In genomic region chr20:25053207-25054132, GRCh38 we compare ENCODE assay signal across 10 cellular contexts. TPM values are rescaled to one million over a fixed set of nuclear protein-coding genes. Genes with fewer than 3 reads are reported as not detected.
A peak's percentile ranks its signal among the peaks of the same experiment; 100 is the strongest.
DNase-seq lines count a peak whose midpoint lies in the region; ATAC-seq and TF ChIP-seq lines count a peak whose summit lies in the region.
"Had no signal": no experiment of that assay in that cellular context is flagged by ENCODE, and none has a peak within 500 bp of the region (broad histone marks: within the 10 kb centered on the region; RNA-seq: fewer than 3 reads in every experiment).

No MANE protein-coding gene starts in this region.

- H2AFZ ChIP-seq in neuronal stem cell (ENCODE audit: low read length): no peak overlapping the region

- intact Hi-C loops in CD14-positive monocyte (cut with micrococcal nuclease): loop anchor here in 1 of 2 donors (10.0 kb wide), 1 partner anchor 341 kb away; the partner anchor contains the start of gene ABHD12

- no peak overlapping the region for H4K91ac ChIP-seq in neuronal stem cell (ENCODE audit: low read depth, low read length, poor library complexity)

- no peak overlapping the region for H3K9ac ChIP-seq in neuronal stem cell (ENCODE audit: low read depth, low read length, poor library complexity)

- no peaks in the 10 kb centered on the region for H3K79me1 ChIP-seq in neuronal stem cell (ENCODE audit: low read depth, low read length)

- H3K36me3 ChIP-seq in neuronal stem cell (replicated peaks in 1 of 2; ENCODE audit: control insufficient read depth in 2 of 2, insufficient read depth in 2 of 2, low read length in 2 of 2): no peaks in the 10 kb centered on the region

- H3K27me3 ChIP-seq in neuronal stem cell (ENCODE audit: control insufficient read depth in 3 of 3, insufficient read depth in 3 of 3, low read depth in 1 of 3, low read length in 3 of 3): peaks cover 8 to 74% (median 33%) of the 10 kb centered on the region in 3 experiments

- no peaks in the 10 kb centered on the region for H3K27me3 Mint-ChIP-seq in CD14-positive monocyte (ENCODE audit: low read depth in 3 of 3)
- peaks cover 42% of the 10 kb centered on the region for H3K27me3 Mint-ChIP-seq in neural crest cell (ENCODE audit: low read depth)
- no peaks in the 10 kb centered on the region for H3K27me3 Mint-ChIP-seq in activated T-cell treated with anti-CD3 and anti-CD28 coated beads, Interleukin-2, amount 50 U/mL, for 4 hours (ENCODE audit: low read depth)

- H3K4me2 ChIP-seq in neuronal stem cell (ENCODE audit: insufficient read depth, low read length, poor library complexity, severe bottlenecking): no peak overlapping the region

- no peak overlapping the region for H2BK12ac ChIP-seq in neuronal stem cell (ENCODE audit: low read length)

- WGBS in neuronal stem cell (ENCODE audit: extremely low coverage in 2 of 2, insufficient read length in 2 of 2, insufficient replicate concordance in 1 of 2), 2 donors: no CpG with 5 or more reads among the region's 13 CpGs

- no peak overlapping the region for H2BK5ac ChIP-seq in neuronal stem cell (ENCODE audit: low read length)

- H2BK120ac ChIP-seq in neuronal stem cell (ENCODE audit: low read depth, low read length): no peak overlapping the region

- H3K36me3 Mint-ChIP-seq in CD14-positive monocyte: peaks cover 3 to 13% of the 10 kb centered on the region in 2 donors
- no peaks in the 10 kb centered on the region for H3K36me3 Mint-ChIP-seq in neural crest cell (ENCODE audit: low read depth)
- H3K36me3 Mint-ChIP-seq in activated T-cell treated with anti-CD3 and anti-CD28 coated beads, Interleukin-2, amount 50 U/mL, for 4 hours (ENCODE audit: insufficient read depth): peaks cover 2% of the 10 kb centered on the region

- no peak overlapping the region for H2AK5ac ChIP-seq in neuronal stem cell (ENCODE audit: low read depth, low read length)

- H3K4ac ChIP-seq in neuronal stem cell (ENCODE audit: low read length): no peak overlapping the region

- H3K4me3 Mint-ChIP-seq in CD14-positive monocyte: no peak overlapping the region
- H3K4me3 Mint-ChIP-seq in neural crest cell: peak overlapping the region; percentile 27
- no peak overlapping the region for H3K4me3 Mint-ChIP-seq in activated T-cell treated with anti-CD3 and anti-CD28 coated beads, Interleukin-2, amount 50 U/mL, for 4 hours

- H3K27ac Mint-ChIP-seq in CD14-positive monocyte (peak overlapping the region in 6 of 7 donors; percentile 22 to 83 (median 60)), neural crest cell (ENCODE audit: unreplicated experiment) (no peak overlapping the region)

- no peak overlapping the region for H3K27ac ChIP-seq in neuronal stem cell (replicated peaks; ENCODE audit: low read length)

- no peak overlapping the region for H3K14ac ChIP-seq in neuronal stem cell (ENCODE audit: low read length)

- H2BK15ac ChIP-seq in neuronal stem cell (ENCODE audit: low read length): no peak overlapping the region

- H3K4me1 ChIP-seq in neuronal stem cell (ENCODE audit: control insufficient read depth in 2 of 2, insufficient read depth in 1 of 2, low read depth in 1 of 2, low read length in 2 of 2): peaks cover 4 to 5% of the 10 kb centered on the region in 2 donors

- H3K23ac ChIP-seq in neuronal stem cell (ENCODE audit: low read depth, low read length, poor library complexity): no peak overlapping the region

- H3K9me3 Mint-ChIP-seq in CD14-positive monocyte: no peaks in the 10 kb centered on the region
- no peaks in the 10 kb centered on the region for H3K9me3 Mint-ChIP-seq in neural crest cell
- no peaks in the 10 kb centered on the region for H3K9me3 Mint-ChIP-seq in activated T-cell treated with anti-CD3 and anti-CD28 coated beads, Interleukin-2, amount 50 U/mL, for 4 hours

- TF ChIP-seq CTCF in CD14-positive monocyte (IDR thresholded peaks at IDR 0.05) (no peak), neural crest cell (conservative IDR thresholded peaks at IDR 0.05) (no peak)

- peaks cover 0 to 2% of the 10 kb centered on the region in 2 donors for H3K9me3 ChIP-seq in neuronal stem cell (replicated peaks in 1 of 2; ENCODE audit: control insufficient read depth in 2 of 2, insufficient read depth in 1 of 2, low read depth in 1 of 2, low read length in 2 of 2)

- no peak overlapping the region for H3K18ac ChIP-seq in neuronal stem cell (ENCODE audit: low read length)

- no peak overlapping the region for H3K4me3 ChIP-seq in neuronal stem cell (ENCODE audit: low read length in 2 of 2)

- DNase-seq in CD14-positive monocyte (ENCODE audit: low spot score): no peak
- peak; percentile 28 for DNase-seq in NCI-H446 treated with DMSO at 0.1 percent for 48 hours (lab: John Stamatoyannopoulos, UW)
- DNase-seq in epidermal melanocyte (ENCODE audit: insufficient read length, low spot score): peak; percentile 55
- DNase-seq in neural crest cell (ENCODE audit: low read depth, low spot score): no peak
- no peak for DNase-seq in DMS79 treated with DMSO at 0.1 percent for 48 hours (lab: John Stamatoyannopoulos, UW)
- DNase-seq in neuronal stem cell (ENCODE audit: low spot score): no peak
- DNase-seq in activated T-cell treated with anti-CD3 and anti-CD28 coated beads, Interleukin-2, amount 50 U/mL, for 4 hours: no peak
- DNase-seq in activated T-cell treated with anti-CD3 and anti-CD28 coated beads for 4 hours: no peak
- DNase-seq: retina, RPMI8226 had no signal

- no peak overlapping the region for H4K8ac ChIP-seq in neuronal stem cell (ENCODE audit: low read depth, low read length)

- H3K4me1 Mint-ChIP-seq in CD14-positive monocyte (peaks cover 47% of the 10 kb centered on the region), neural crest cell (peaks cover 41% of the 10 kb centered on the region)
- peaks cover 71% of the 10 kb centered on the region for H3K4me1 Mint-ChIP-seq in activated T-cell treated with anti-CD3 and anti-CD28 coated beads, Interleukin-2, amount 50 U/mL, for 4 hours (ENCODE audit: low read depth)

- ATAC-seq in activated T-cell treated with anti-CD3 and anti-CD28 coated beads, Interleukin-2, amount 50 U/mL, for 4 hours: no peak

RNA-seq across cellular contexts. Expression of gene ACSS1, which starts 4.5 kb away (rescaled TPM):
- polyA plus RNA-seq in CD14-positive monocyte: 10 to 100 TPM; 27.6 to 32.0 TPM
- total RNA-seq in neural crest cell: 13.1 and 14.0 TPM in 2 replicates
- polyA plus RNA-seq in neuronal stem cell (2013, experiment 1 of 2): 0.24 TPM
- 0.26 TPM for polyA plus RNA-seq in neuronal stem cell (2013, experiment 2 of 2)
- 1 to 10 TPM; 5.4 to 8.8 (median 8.0) TPM for total RNA-seq in activated T-cell treated with anti-CD3 and anti-CD28 coated beads, Interleukin-2, amount 50 U/mL, for 4 hours

RNA-seq across cellular contexts. Expression of gene VSX1, which starts 28.5 kb away (rescaled TPM):
- polyA plus RNA-seq in CD14-positive monocyte: not detected
- 3.8 and 4.2 TPM in 2 replicates for total RNA-seq in neural crest cell
- 0.73 TPM for polyA plus RNA-seq in neuronal stem cell (2013, experiment 1 of 2)
- 0.78 TPM for polyA plus RNA-seq in neuronal stem cell (2013, experiment 2 of 2)
- total RNA-seq in activated T-cell treated with anti-CD3 and anti-CD28 coated beads, Interleukin-2, amount 50 U/mL, for 4 hours: not detected

Comparison
In these comparisons a context has a peak if more than half of its experiments do, and no peak if none do; other contexts are left out.
1. DNase-seq: peak in NCI-H446 treated with DMSO at 0.1 percent for 48 hours (single experiment) and epidermal melanocyte (single experiment); none in CD14-positive monocyte (single experiment), neural crest cell (single experiment), DMS79 treated with DMSO at 0.1 percent for 48 hours (single experiment), neuronal stem cell (single experiment), activated T-cell treated with anti-CD3 and anti-CD28 coated beads, Interleukin-2, amount 50 U/mL, for 4 hours (single experiment) and activated T-cell treated with anti-CD3 and anti-CD28 coated beads for 4 hours (single experiment).